In genomic region chr10:89301721-89302445, GRCh38 we compare ENCODE assay signal across 1 cellular context.
A peak's percentile ranks its signal among the peaks of the same experiment; 100 is the strongest.
TF ChIP-seq lines count a peak whose summit lies in the region.

IFIT2 (plus strand) TSS chr10:89302046; CDS start chr10:89302124, 78 bp downstream.

TF ChIP-seq in HepG2, 621 proteins besides CTCF, POLR2A, EP300 and RAD21 (continued from another document):
- no peak for TF ChIP-seq PRDM10 (CRISPR knock-in tag; IDR thresholded peaks at IDR 0.05; ENCODE audit: low read depth)
- TF ChIP-seq ZNF280B (CRISPR knock-in tag; IDR thresholded peaks at IDR 0.05; ENCODE audit: borderline replicate concordance), result no peak
- no peak for TF ChIP-seq ZNF749 (CRISPR knock-in tag; IDR thresholded peaks at IDR 0.05; ENCODE audit: borderline replicate concordance)
- no peak for TF ChIP-seq ZZZ3 (CRISPR knock-in tag; IDR thresholded peaks at IDR 0.05; ENCODE audit: borderline replicate concordance)
- TF ChIP-seq TFAP4 (IDR thresholded peaks at IDR 0.05; ENCODE audit: borderline replicate concordance, low read depth), result peak; percentile 90
- TF ChIP-seq PHF21A (CRISPR knock-in tag; IDR thresholded peaks at IDR 0.05), result no peak
- peak; percentile 32; the same call in 1 of the 2 replicates for TF ChIP-seq ELF3 (CRISPR knock-in tag; IDR thresholded peaks at IDR 0.05)
- no peak for TF ChIP-seq NRL (CRISPR knock-in tag; IDR thresholded peaks at IDR 0.05; ENCODE audit: borderline replicate concordance)
- TF ChIP-seq FOXA3 (CRISPR knock-in tag; IDR thresholded peaks at IDR 0.05), result 0 out of 2 replicates have a peak, but pooled peaks have one; percentile 6
- TF ChIP-seq ZMAT3 (CRISPR knock-in tag; conservative IDR thresholded peaks at IDR 0.05), result no peak
- no peak for TF ChIP-seq RBM22 (optimal IDR thresholded peaks at IDR 0.05; ENCODE audit: low read length)
- TF ChIP-seq CEBPB (IDR thresholded peaks at IDR 0.05; ENCODE audit: borderline replicate concordance, low read depth, low read length), result no peak
- TF ChIP-seq FLYWCH1 (CRISPR knock-in tag; IDR thresholded peaks at IDR 0.05), result no peak
- no peak for TF ChIP-seq ZNF354B (CRISPR knock-in tag; IDR thresholded peaks at IDR 0.05)
- 0 out of 2 replicates have a peak, but pooled peaks have one; percentile 28 for TF ChIP-seq GATAD2A (CRISPR knock-in tag; IDR thresholded peaks at IDR 0.05)
- TF ChIP-seq PLRG1 (conservative IDR thresholded peaks at IDR 0.05), result no peak
- TF ChIP-seq, protein P1, sequence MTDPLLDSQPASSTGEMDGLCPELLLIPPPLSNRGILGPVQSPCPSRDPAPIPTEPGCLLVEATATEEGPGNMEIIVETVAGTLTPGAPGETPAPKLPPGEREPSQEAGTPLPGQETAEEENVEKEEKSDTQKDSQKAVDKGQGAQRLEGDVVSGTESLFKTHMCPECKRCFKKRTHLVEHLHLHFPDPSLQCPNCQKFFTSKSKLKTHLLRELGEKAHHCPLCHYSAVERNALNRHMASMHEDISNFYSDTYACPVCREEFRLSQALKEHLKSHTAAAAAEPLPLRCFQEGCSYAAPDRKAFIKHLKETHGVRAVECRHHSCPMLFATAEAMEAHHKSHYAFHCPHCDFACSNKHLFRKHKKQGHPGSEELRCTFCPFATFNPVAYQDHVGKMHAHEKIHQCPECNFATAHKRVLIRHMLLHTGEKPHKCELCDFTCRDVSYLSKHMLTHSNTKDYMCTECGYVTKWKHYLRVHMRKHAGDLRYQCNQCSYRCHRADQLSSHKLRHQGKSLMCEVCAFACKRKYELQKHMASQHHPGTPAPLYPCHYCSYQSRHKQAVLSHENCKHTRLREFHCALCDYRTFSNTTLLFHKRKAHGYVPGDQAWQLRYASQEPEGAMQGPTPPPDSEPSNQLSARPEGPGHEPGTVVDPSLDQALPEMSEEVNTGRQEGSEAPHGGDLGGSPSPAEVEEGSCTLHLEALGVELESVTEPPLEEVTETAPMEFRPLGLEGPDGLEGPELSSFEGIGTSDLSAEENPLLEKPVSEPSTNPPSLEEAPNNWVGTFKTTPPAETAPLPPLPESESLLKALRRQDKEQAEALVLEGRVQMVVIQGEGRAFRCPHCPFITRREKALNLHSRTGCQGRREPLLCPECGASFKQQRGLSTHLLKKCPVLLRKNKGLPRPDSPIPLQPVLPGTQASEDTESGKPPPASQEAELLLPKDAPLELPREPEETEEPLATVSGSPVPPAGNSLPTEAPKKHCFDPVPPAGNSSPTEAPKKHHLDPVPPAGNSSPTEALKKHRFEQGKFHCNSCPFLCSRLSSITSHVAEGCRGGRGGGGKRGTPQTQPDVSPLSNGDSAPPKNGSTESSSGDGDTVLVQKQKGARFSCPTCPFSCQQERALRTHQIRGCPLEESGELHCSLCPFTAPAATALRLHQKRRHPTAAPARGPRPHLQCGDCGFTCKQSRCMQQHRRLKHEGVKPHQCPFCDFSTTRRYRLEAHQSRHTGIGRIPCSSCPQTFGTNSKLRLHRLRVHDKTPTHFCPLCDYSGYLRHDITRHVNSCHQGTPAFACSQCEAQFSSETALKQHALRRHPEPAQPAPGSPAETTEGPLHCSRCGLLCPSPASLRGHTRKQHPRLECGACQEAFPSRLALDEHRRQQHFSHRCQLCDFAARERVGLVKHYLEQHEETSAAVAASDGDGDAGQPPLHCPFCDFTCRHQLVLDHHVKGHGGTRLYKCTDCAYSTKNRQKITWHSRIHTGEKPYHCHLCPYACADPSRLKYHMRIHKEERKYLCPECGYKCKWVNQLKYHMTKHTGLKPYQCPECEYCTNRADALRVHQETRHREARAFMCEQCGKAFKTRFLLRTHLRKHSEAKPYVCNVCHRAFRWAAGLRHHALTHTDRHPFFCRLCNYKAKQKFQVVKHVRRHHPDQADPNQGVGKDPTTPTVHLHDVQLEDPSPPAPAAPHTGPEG (CRISPR knock-in tag; IDR thresholded peaks at IDR 0.05), result peak; percentile 63; the same call in 1 of the 2 replicates
- no peak for TF ChIP-seq ZNF496 (CRISPR knock-in tag; IDR thresholded peaks at IDR 0.05; ENCODE audit: insufficient replicate concordance)
- TF ChIP-seq AGO2 (optimal IDR thresholded peaks at IDR 0.05; ENCODE audit: low read depth, low read length), result no peak
- TF ChIP-seq, protein P2, sequence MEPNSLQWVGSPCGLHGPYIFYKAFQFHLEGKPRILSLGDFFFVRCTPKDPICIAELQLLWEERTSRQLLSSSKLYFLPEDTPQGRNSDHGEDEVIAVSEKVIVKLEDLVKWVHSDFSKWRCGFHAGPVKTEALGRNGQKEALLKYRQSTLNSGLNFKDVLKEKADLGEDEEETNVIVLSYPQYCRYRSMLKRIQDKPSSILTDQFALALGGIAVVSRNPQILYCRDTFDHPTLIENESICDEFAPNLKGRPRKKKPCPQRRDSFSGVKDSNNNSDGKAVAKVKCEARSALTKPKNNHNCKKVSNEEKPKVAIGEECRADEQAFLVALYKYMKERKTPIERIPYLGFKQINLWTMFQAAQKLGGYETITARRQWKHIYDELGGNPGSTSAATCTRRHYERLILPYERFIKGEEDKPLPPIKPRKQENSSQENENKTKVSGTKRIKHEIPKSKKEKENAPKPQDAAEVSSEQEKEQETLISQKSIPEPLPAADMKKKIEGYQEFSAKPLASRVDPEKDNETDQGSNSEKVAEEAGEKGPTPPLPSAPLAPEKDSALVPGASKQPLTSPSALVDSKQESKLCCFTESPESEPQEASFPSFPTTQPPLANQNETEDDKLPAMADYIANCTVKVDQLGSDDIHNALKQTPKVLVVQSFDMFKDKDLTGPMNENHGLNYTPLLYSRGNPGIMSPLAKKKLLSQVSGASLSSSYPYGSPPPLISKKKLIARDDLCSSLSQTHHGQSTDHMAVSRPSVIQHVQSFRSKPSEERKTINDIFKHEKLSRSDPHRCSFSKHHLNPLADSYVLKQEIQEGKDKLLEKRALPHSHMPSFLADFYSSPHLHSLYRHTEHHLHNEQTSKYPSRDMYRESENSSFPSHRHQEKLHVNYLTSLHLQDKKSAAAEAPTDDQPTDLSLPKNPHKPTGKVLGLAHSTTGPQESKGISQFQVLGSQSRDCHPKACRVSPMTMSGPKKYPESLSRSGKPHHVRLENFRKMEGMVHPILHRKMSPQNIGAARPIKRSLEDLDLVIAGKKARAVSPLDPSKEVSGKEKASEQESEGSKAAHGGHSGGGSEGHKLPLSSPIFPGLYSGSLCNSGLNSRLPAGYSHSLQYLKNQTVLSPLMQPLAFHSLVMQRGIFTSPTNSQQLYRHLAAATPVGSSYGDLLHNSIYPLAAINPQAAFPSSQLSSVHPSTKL (CRISPR knock-in tag; IDR thresholded peaks at IDR 0.05), result peak; percentile 47; the same call in 1 of the 2 replicates
- TF ChIP-seq GATAD1 (CRISPR knock-in tag; IDR thresholded peaks at IDR 0.05), result no peak
- no peak for TF ChIP-seq ZMYM3 (CRISPR knock-in tag; IDR thresholded peaks at IDR 0.05)
- no peak for TF ChIP-seq ZNF317 (CRISPR knock-in tag; IDR thresholded peaks at IDR 0.05)
- TF ChIP-seq ONECUT2 (CRISPR knock-in tag; IDR thresholded peaks at IDR 0.05), result no peak
- TF ChIP-seq ZKSCAN5 (CRISPR knock-in tag; IDR thresholded peaks at IDR 0.05), result no peak
- no peak for TF ChIP-seq GMEB2 (CRISPR knock-in tag; IDR thresholded peaks at IDR 0.05; ENCODE audit: low read depth)
- no peak for TF ChIP-seq ZNF773 (CRISPR knock-in tag; IDR thresholded peaks at IDR 0.05; ENCODE audit: borderline replicate concordance)
- TF ChIP-seq, protein P3, sequence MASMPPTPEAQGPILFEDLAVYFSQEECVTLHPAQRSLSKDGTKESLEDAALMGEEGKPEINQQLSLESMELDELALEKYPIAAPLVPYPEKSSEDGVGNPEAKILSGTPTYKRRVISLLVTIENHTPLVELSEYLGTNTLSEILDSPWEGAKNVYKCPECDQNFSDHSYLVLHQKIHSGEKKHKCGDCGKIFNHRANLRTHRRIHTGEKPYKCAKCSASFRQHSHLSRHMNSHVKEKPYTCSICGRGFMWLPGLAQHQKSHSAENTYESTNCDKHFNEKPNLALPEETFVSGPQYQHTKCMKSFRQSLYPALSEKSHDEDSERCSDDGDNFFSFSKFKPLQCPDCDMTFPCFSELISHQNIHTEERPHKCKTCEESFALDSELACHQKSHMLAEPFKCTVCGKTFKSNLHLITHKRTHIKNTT (CRISPR knock-in tag; IDR thresholded peaks at IDR 0.05), result no peak
- TF ChIP-seq ZNF768 (CRISPR knock-in tag; IDR thresholded peaks at IDR 0.05), result no peak
